8 cellular contexts compared by ENCODE assay signal in the genomic region with DNA sequence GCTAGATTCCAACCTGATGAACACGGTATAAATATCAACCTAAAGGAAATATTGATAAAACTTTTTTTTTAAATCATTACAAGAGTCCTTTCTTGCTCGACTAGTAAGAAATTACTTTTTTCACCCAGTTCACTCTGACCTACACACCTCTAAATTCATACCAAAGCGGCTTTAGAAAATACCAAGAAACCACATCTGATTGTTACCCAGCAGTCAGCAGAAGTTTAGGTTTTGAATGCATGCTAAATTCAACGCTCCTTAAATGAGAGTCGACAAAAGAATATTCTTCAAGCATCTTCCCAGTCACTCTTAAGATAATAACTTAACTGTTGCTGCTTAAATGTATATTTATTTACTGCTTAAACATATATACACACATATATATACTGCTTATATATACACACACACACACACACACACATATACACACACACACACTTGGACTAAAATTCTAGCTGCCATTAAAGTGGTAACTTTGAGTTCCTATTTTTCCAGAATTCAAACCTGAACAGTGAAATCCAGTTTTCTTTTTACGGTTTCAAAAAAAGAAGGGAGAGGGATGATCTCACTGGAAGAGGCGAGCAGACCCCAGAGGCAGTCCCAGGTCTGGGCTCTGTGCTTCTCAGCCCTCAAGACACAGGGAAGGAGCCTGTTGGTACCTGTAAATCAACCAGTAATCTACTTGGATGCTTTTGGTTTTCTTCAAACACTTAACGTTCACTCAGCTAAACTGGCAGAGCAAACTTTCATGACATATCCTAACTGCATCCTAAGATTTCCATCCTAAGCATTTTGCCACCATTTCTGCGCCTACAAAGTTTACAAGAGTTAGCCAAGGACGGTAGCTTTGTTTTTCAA. TPM values are rescaled to one million over a fixed set of nuclear protein-coding genes. Genes with fewer than 3 reads are reported as not detected.
DNase-seq lines count a peak whose midpoint lies in the region; ATAC-seq lines count a peak whose summit lies in the region.

No MANE protein-coding gene starts in this region.

- H3K36me3 ChIP-seq in iPS-18a (ENCODE audit: control insufficient read depth, low read depth, low read length) (no peaks in the 10 kb centered on the region), subcutaneous abdominal adipose tissue (ENCODE audit: control insufficient read depth in 5 of 5, insufficient read depth in 5 of 5, low read length in 5 of 5) (no peaks in the 10 kb centered on the region)

- H3K4me1 Mint-ChIP-seq in T-helper 1 cell treated with Interleukin-12 subunit alpha and Interleukin-12 subunit beta and Interleukin-4 antibody, amounts not matched to agents 30 μg/mL and 1 μg/mL, for 36 hours (ENCODE audit: low read depth), result peaks cover 52% of the 10 kb centered on the region
- H3K4me1 Mint-ChIP-seq in activated CD4-positive, alpha-beta memory T cell treated with anti-CD3 and anti-CD28 coated beads for 36 hours (ENCODE audit: low read depth), result peaks cover 51% of the 10 kb centered on the region

- DNase-seq in T-helper 1 cell (no peak), NCI-H510A treated with DMSO at 0.1 percent for 48 hours (lab: John Stamatoyannopoulos, UW) (no peak)
- no peak for DNase-seq in activated CD4-positive, alpha-beta memory T cell treated with anti-CD3 and anti-CD28 coated beads for 36 hours

- no peaks in the 10 kb centered on the region for H3K9me3 ChIP-seq in iPS-18a (ENCODE audit: control insufficient read depth, low read depth, low read length)
- no peaks in the 10 kb centered on the region for H3K9me3 ChIP-seq in subcutaneous abdominal adipose tissue (ENCODE audit: control insufficient read depth in 5 of 5, low read length in 5 of 5)

- H3K36me3 Mint-ChIP-seq in T-helper 1 cell treated with Interleukin-12 subunit alpha and Interleukin-12 subunit beta and Interleukin-4 antibody, amounts not matched to agents 30 μg/mL and 1 μg/mL, for 36 hours (ENCODE audit: low read depth), result peaks cover 17% of the 10 kb centered on the region
- H3K36me3 Mint-ChIP-seq in activated CD4-positive, alpha-beta memory T cell treated with anti-CD3 and anti-CD28 coated beads for 36 hours, result peaks cover 26% of the 10 kb centered on the region

- H3K27ac ChIP-seq in iPS-18a (ENCODE audit: low read length) (no peak overlapping the region), subcutaneous abdominal adipose tissue (ENCODE audit: low read depth, low read length) (peak overlapping the region; percentile 84)

- no peaks in the 10 kb centered on the region for H3K9me3 Mint-ChIP-seq in T-helper 1 cell treated with Interleukin-12 subunit alpha and Interleukin-12 subunit beta and Interleukin-4 antibody, amounts not matched to agents 30 μg/mL and 1 μg/mL, for 36 hours
- no peaks in the 10 kb centered on the region for H3K9me3 Mint-ChIP-seq in activated CD4-positive, alpha-beta memory T cell treated with anti-CD3 and anti-CD28 coated beads for 36 hours

- peak overlapping the region; percentile 70 for H3K9ac ChIP-seq in iPS-18a (ENCODE audit: low read length)
- H3K9ac ChIP-seq in subcutaneous abdominal adipose tissue (ENCODE audit: low read length in 5 of 5), result peak overlapping the region; percentile 72 to 83 (median 78)

- H3K27me3 ChIP-seq in iPS-18a (ENCODE audit: control insufficient read depth, insufficient read depth, low read length) (no peaks in the 10 kb centered on the region), subcutaneous abdominal adipose tissue (ENCODE audit: control insufficient read depth in 5 of 5, insufficient read depth in 4 of 5, low read length in 5 of 5) (no peaks in the 10 kb centered on the region)

- ATAC-seq in HG02852 (IDR thresholded peaks at IDR 0.05; ENCODE audit: unreplicated experiment) (no peak), HG03135 (IDR thresholded peaks at IDR 0.05; ENCODE audit: unreplicated experiment) (no peak)

- intact Hi-C loops in activated CD4-positive, alpha-beta memory T cell treated with anti-CD3 and anti-CD28 coated beads for 36 hours (cut with micrococcal nuclease), result loop anchor here (5.0 to 10.0 kb wide), 6 partner anchors 480 to 1140 kb away; a partner anchor contains a TSS

- peak overlapping the region; percentile 90 for H3K4me3 ChIP-seq in iPS-18a (ENCODE audit: low read length)
- peak overlapping the region; percentile 78 to 90 (median 84) for H3K4me3 ChIP-seq in subcutaneous abdominal adipose tissue (ENCODE audit: low read depth in 1 of 5, low read length in 5 of 5)

- H3K27ac Mint-ChIP-seq in T-helper 1 cell treated with Interleukin-12 subunit alpha and Interleukin-12 subunit beta and Interleukin-4 antibody, amounts not matched to agents 30 μg/mL and 1 μg/mL, for 36 hours, result peak overlapping the region; percentile 96
- peak overlapping the region; percentile 98 for H3K27ac Mint-ChIP-seq in activated CD4-positive, alpha-beta memory T cell treated with anti-CD3 and anti-CD28 coated beads for 36 hours

- no peaks in the 10 kb centered on the region for H3K27me3 Mint-ChIP-seq in T-helper 1 cell treated with Interleukin-12 subunit alpha and Interleukin-12 subunit beta and Interleukin-4 antibody, amounts not matched to agents 30 μg/mL and 1 μg/mL, for 36 hours (ENCODE audit: low read depth)
- no peaks in the 10 kb centered on the region for H3K27me3 Mint-ChIP-seq in activated CD4-positive, alpha-beta memory T cell treated with anti-CD3 and anti-CD28 coated beads for 36 hours

- H3K4me1 ChIP-seq in iPS-18a (ENCODE audit: control insufficient read depth, low read depth, low read length) (peaks cover 37% of the 10 kb centered on the region), subcutaneous abdominal adipose tissue (ENCODE audit: control insufficient read depth in 5 of 5, insufficient read depth in 5 of 5, low read length in 5 of 5) (peaks cover 16 to 54% (median 52%) of the 10 kb centered on the region in 5 donors)

- CTCF ChIA-PET in activated CD4-positive, alpha-beta memory T cell treated with anti-CD3 and anti-CD28 coated beads for 36 hours (lab: Charles Lee), result interaction anchor here (2.2 kb wide), 1 partner anchor 78 kb away, joined by 8 read pairs; no protein-coding TSS in a partner anchor

- POLR2A ChIA-PET in activated CD4-positive, alpha-beta memory T cell treated with anti-CD3 and anti-CD28 coated beads for 36 hours (lab: Charles Lee), result interaction anchor here (1.0 to 3.0 kb wide), 7 partner anchors 10 to 94 kb away, joined by 4 to 15 read pairs (median 7); no protein-coding TSS in a partner anchor

- H3K4me3 Mint-ChIP-seq in T-helper 1 cell treated with Interleukin-12 subunit alpha and Interleukin-12 subunit beta and Interleukin-4 antibody, amounts not matched to agents 30 μg/mL and 1 μg/mL, for 36 hours, result peak overlapping the region; percentile 98
- H3K4me3 Mint-ChIP-seq in activated CD4-positive, alpha-beta memory T cell treated with anti-CD3 and anti-CD28 coated beads for 36 hours, result peak overlapping the region; percentile 87

RNA-seq across cellular contexts. Expression of a gene that starts 1.7 kb away (rescaled TPM):
- total RNA-seq in activated CD4-positive, alpha-beta memory T cell treated with anti-CD3 and anti-CD28 coated beads for 36 hours, result 100 to 1,000 TPM; 176 to 178 TPM
